9 cellular contexts compared by ENCODE assay signal in genomic region chr10:22505923-22506685, GRCh38.
DNase-seq lines count a peak whose midpoint lies in the region; ATAC-seq and TF ChIP-seq lines count a peak whose summit lies in the region.
"Had no signal": no experiment of that assay in that cellular context is flagged by ENCODE, and none has a peak within 500 bp of the region (broad histone marks: within the 10 kb centered on the region; RNA-seq: fewer than 3 reads in every experiment).

No MANE protein-coding gene starts in this region.

- WGBS in prostate gland = 17% methylated on average over 11 of the region's 11 CpGs

- TF ChIP-seq CTCF in BE2C (IDR thresholded peaks at IDR 0.05; ENCODE audit: low read depth, low read length) = no peak
- no peak for TF ChIP-seq CTCF in prostate gland (IDR thresholded peaks at IDR 0.05)

- H3K4me1 ChIP-seq in BE2C (peaks cover 3% of the 10 kb centered on the region), prostate gland (replicated peaks) (peaks cover 3% of the 10 kb centered on the region)

- no peaks in the 10 kb centered on the region for H3K9me3 ChIP-seq in BE2C
- H3K9me3 ChIP-seq in prostate gland = no peaks in the 10 kb centered on the region

- H3K27me3 ChIP-seq in BE2C = no peaks in the 10 kb centered on the region
- no peaks in the 10 kb centered on the region for H3K27me3 ChIP-seq in prostate gland (replicated peaks; ENCODE audit: insufficient read depth)

- no peak for TF ChIP-seq POLR2A in prostate gland (IDR thresholded peaks at IDR 0.05)

- ATAC-seq in HG02885 (IDR thresholded peaks at IDR 0.05; ENCODE audit: poor library complexity, unreplicated experiment) (peak; percentile 87), HG03280 (IDR thresholded peaks at IDR 0.05; ENCODE audit: unreplicated experiment) (no peak)

- no peak overlapping the region for H3K27ac ChIP-seq in prostate gland

- H3K4me3 ChIP-seq in BE2C (ENCODE audit: low read depth, low read length) (no peak overlapping the region), prostate gland (no peak overlapping the region)

- intact Hi-C loops in prostate gland (cut with DNase I) = loop anchor here (5.0 kb wide), 1 partner anchor 46 kb away; no protein-coding TSS in a partner anchor
- intact Hi-C loops in posterior vena cava (cut with DNase I) = no loop called here

- H3K36me3 ChIP-seq in BE2C (no peaks in the 10 kb centered on the region), prostate gland (no peaks in the 10 kb centered on the region)

- peak; percentile 22 for DNase-seq in BE2C
- DNase-seq in activated T-cell treated with anti-CD3 and anti-CD28 coated beads for 4 hours = peak; percentile 31
- peak; percentile 85 for DNase-seq in prostate gland (ENCODE audit: low spot score)
- DNase-seq in mucosa of gallbladder (ENCODE audit: low spot score) = no peak
- DNase-seq in posterior vena cava (ENCODE audit: low spot score) = no peak
- no peak for DNase-seq in GM03348 (ENCODE audit: low spot score)
- DNase-seq: DND-41 had no signal

Comparison
In these comparisons a context has a peak if more than half of its experiments do, and no peak if none do; other contexts are left out.
1. DNase-seq: peak in BE2C (single experiment), activated T-cell treated with anti-CD3 and anti-CD28 coated beads for 4 hours (single experiment) and prostate gland (single experiment); none in mucosa of gallbladder (single experiment), posterior vena cava (single experiment) and GM03348 (single experiment).